1 cellular context compared by ENCODE assay signal in the genomic region with DNA sequence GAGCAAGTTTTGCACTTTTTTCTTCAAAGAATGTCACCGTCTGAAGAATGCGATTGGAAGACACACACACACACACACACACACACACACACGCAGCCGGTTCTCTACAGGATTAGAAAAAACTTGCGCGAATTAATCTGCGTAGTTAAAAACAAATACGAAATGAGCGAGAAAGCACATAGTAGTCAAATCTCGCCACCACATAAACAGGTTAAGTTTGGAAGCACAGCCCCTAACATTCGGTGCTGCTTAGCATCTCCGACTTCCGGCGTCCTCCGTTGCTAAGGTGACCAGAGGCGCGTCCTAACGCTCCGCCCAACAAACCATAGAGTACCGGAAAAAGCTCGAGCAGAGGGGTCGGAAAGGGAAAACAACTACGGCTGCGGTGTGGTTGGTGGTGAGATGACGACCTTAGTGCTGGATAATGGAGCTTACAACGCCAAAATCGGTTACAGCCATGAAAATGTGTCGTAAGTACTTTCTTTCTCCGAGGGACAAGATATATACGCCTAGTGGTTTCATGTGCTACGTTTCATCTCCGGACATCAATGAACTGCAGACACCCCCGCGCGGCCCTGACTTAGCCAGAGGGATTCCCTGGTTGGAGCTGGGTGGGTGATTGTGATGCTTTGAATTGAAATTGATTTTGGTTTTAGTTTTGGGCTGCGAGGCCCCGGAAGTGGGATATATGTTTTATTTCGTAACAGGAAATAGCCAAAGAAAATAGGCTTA.
TF ChIP-seq lines count a peak whose summit lies in the region.

A gene (plus strand): TSS at position 366 of the 732 bp plus-strand sequence. CDS start 37 bp downstream, at position 403.

TF ChIP-seq in K562, 482 proteins besides CTCF, POLR2A, EP300 and RAD21 (continued from another document and continues in another):
- TF ChIP-seq, protein P1, sequence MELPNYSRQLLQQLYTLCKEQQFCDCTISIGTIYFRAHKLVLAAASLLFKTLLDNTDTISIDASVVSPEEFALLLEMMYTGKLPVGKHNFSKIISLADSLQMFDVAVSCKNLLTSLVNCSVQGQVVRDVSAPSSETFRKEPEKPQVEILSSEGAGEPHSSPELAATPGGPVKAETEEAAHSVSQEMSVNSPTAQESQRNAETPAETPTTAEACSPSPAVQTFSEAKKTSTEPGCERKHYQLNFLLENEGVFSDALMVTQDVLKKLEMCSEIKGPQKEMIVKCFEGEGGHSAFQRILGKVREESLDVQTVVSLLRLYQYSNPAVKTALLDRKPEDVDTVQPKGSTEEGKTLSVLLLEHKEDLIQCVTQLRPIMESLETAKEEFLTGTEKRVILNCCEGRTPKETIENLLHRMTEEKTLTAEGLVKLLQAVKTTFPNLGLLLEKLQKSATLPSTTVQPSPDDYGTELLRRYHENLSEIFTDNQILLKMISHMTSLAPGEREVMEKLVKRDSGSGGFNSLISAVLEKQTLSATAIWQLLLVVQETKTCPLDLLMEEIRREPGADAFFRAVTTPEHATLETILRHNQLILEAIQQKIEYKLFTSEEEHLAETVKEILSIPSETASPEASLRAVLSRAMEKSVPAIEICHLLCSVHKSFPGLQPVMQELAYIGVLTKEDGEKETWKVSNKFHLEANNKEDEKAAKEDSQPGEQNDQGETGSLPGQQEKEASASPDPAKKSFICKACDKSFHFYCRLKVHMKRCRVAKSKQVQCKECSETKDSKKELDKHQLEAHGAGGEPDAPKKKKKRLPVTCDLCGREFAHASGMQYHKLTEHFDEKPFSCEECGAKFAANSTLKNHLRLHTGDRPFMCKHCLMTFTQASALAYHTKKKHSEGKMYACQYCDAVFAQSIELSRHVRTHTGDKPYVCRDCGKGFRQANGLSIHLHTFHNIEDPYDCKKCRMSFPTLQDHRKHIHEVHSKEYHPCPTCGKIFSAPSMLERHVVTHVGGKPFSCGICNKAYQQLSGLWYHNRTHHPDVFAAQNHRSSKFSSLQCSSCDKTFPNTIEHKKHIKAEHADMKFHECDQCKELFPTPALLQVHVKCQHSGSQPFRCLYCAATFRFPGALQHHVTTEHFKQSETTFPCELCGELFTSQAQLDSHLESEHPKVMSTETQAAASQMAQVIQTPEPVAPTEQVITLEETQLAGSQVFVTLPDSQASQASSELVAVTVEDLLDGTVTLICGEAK (IDR thresholded peaks at IDR 0.05) = peak; percentile 91
- TF ChIP-seq, protein P1 (CRISPR knock-in tag; IDR thresholded peaks at IDR 0.05) = no peak
- TF ChIP-seq NR2C1 (IDR thresholded peaks at IDR 0.05) (0 out of 2 replicates have a peak, but pooled peaks have one; percentile 24), NR2C1 (tag; IDR thresholded peaks at IDR 0.05) (peak; percentile 57), POLR3A (IDR thresholded peaks at IDR 0.05; ENCODE audit: borderline replicate concordance, extremely low read depth, insufficient read depth, insufficient read length) (no peak), JUN (IDR thresholded peaks at IDR 0.05; ENCODE audit: borderline replicate concordance, low read depth, low read length) (peak; percentile 18; the same call in 1 of the 2 replicates), JUN (CRISPR knock-in tag; IDR thresholded peaks at IDR 0.05; ENCODE audit: borderline replicate concordance) (no peak), TBP (optimal IDR thresholded peaks at IDR 0.05; ENCODE audit: low read depth, low read length) (peak; percentile 82), ATF7 (IDR thresholded peaks at IDR 0.05) (peak; percentile 76), TSC22D4 (tag; IDR thresholded peaks at IDR 0.05) (no peak), EZH2 (IDR thresholded peaks at IDR 0.05; ENCODE audit: borderline replicate concordance, low read depth, low read length) (no peak), ZNF717 (CRISPR knock-in tag; IDR thresholded peaks at IDR 0.05) (no peak), FOXK2 (conservative IDR thresholded peaks at IDR 0.05 in 1 of 2, IDR thresholded peaks at IDR 0.05 in 1 of 2; ENCODE audit: low read depth in 2 of 2) (peak; percentile 91 to 96), MXI1 (IDR thresholded peaks at IDR 0.05; ENCODE audit: low read depth, low read length) (peak; percentile 98), RUNX1 (IDR thresholded peaks at IDR 0.05; ENCODE audit: low read depth) (no peak), YY1 (IDR thresholded peaks at IDR 0.05; ENCODE audit: borderline replicate concordance in 1 of 3, control insufficient read depth in 1 of 3, extremely low read depth in 1 of 3, insufficient read depth in 3 of 3, insufficient read length in 1 of 3, insufficient replicate concordance in 2 of 3, low read depth in 1 of 3, low read length in 2 of 3) (peak in 2 of 3 experiments; percentile 61 to 80), SUPT5H (IDR thresholded peaks at IDR 0.05) (peak; percentile 85), CBX3 (IDR thresholded peaks at IDR 0.05; ENCODE audit: borderline replicate concordance in 1 of 2, low read length in 2 of 2) (peak in 1 of 2 experiments; percentile 61; a peak in 1 of 3 replicates), NR2C2 (CRISPR knock-in tag; IDR thresholded peaks at IDR 0.05) (no peak), NR2C2 (tag; IDR thresholded peaks at IDR 0.05) (peak; percentile 59), ZNF707 (CRISPR knock-in tag; conservative IDR thresholded peaks at IDR 0.05) (no peak), MCM3 (IDR thresholded peaks at IDR 0.05) (no peak), ZNF668 (CRISPR knock-in tag; IDR thresholded peaks at IDR 0.05) (no peak), KDM5B (IDR thresholded peaks at IDR 0.05; ENCODE audit: insufficient replicate concordance, low read depth, low read length) (peak; percentile 67), ZC3H11A (IDR thresholded peaks at IDR 0.05; ENCODE audit: low read depth, low read length) (no peak), TAF15 (IDR thresholded peaks at IDR 0.05; ENCODE audit: low read depth, low read length) (no peak), MYC (IDR thresholded peaks at IDR 0.05; ENCODE audit: low read depth, low read length) (peak; percentile 79), MYC (CRISPR knock-in tag; IDR thresholded peaks at IDR 0.05; ENCODE audit: borderline replicate concordance, low read depth) (no peak), NFRKB (IDR thresholded peaks at IDR 0.05; ENCODE audit: low read depth) (peak; percentile 65; the same call in 1 of the 2 replicates), DACH1 (IDR thresholded peaks at IDR 0.05; ENCODE audit: partially characterized antibody) (no peak), U2AF2 (optimal IDR thresholded peaks at IDR 0.05; ENCODE audit: low read depth, low read length) (no peak), FOXM1 (IDR thresholded peaks at IDR 0.05; ENCODE audit: low read depth) (no peak), FOXM1 (CRISPR knock-in tag; IDR thresholded peaks at IDR 0.05; ENCODE audit: low read depth) (peak; percentile 33; the same call in 1 of the 2 replicates), EGR1 (conservative IDR thresholded peaks at IDR 0.05) (peak; percentile 78), ZNF507 (tag; conservative IDR thresholded peaks at IDR 0.05) (no peak), RCOR1 (IDR thresholded peaks at IDR 0.05; ENCODE audit: borderline replicate concordance in 1 of 2, low read depth in 2 of 2, low read length in 2 of 2) (peak in 1 of 2 experiments; percentile 54; a peak in 1 of 4 replicates), CHD1 (IDR thresholded peaks at IDR 0.05; ENCODE audit: low read length) (no peak), ZNF24 (IDR thresholded peaks at IDR 0.05) (0 out of 2 replicates have a peak, but pooled peaks have one; percentile 12), ZNF699 (CRISPR knock-in tag; IDR thresholded peaks at IDR 0.05; ENCODE audit: insufficient replicate concordance) (no peak), ZNF586 (CRISPR knock-in tag; conservative IDR thresholded peaks at IDR 0.05) (no peak), PHB2 (IDR thresholded peaks at IDR 0.05; ENCODE audit: low read depth) (no peak)
- TF ChIP-seq, protein P2, sequence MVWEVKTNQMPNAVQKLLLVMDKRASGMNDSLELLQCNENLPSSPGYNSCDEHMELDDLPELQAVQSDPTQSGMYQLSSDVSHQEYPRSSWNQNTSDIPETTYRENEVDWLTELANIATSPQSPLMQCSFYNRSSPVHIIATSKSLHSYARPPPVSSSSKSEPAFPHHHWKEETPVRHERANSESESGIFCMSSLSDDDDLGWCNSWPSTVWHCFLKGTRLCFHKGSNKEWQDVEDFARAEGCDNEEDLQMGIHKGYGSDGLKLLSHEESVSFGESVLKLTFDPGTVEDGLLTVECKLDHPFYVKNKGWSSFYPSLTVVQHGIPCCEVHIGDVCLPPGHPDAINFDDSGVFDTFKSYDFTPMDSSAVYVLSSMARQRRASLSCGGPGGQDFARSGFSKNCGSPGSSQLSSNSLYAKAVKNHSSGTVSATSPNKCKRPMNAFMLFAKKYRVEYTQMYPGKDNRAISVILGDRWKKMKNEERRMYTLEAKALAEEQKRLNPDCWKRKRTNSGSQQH (CRISPR knock-in tag; IDR thresholded peaks at IDR 0.05) = 0 out of 2 replicates have a peak, but pooled peaks have one; percentile 33
- TF ChIP-seq, protein P3, sequence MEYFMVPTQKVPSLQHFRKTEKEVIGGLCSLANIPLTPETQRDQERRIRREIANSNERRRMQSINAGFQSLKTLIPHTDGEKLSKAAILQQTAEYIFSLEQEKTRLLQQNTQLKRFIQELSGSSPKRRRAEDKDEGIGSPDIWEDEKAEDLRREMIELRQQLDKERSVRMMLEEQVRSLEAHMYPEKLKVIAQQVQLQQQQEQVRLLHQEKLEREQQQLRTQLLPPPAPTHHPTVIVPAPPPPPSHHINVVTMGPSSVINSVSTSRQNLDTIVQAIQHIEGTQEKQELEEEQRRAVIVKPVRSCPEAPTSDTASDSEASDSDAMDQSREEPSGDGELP (CRISPR knock-in tag; IDR thresholded peaks at IDR 0.05; ENCODE audit: borderline replicate concordance) = peak; percentile 52; the same call in 1 of the 2 replicates
- TF ChIP-seq, protein P4, sequence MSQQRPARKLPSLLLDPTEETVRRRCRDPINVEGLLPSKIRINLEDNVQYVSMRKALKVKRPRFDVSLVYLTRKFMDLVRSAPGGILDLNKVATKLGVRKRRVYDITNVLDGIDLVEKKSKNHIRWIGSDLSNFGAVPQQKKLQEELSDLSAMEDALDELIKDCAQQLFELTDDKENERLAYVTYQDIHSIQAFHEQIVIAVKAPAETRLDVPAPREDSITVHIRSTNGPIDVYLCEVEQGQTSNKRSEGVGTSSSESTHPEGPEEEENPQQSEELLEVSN (IDR thresholded peaks at IDR 0.05; ENCODE audit: borderline replicate concordance in 1 of 2, extremely low read depth in 1 of 2, insufficient read depth in 1 of 2, insufficient read length in 1 of 2, low read depth in 1 of 2, low read length in 1 of 2, poor library complexity in 1 of 2, severe bottlenecking in 1 of 2) = peak; percentile 18 to 27
